In the genomic region with DNA sequence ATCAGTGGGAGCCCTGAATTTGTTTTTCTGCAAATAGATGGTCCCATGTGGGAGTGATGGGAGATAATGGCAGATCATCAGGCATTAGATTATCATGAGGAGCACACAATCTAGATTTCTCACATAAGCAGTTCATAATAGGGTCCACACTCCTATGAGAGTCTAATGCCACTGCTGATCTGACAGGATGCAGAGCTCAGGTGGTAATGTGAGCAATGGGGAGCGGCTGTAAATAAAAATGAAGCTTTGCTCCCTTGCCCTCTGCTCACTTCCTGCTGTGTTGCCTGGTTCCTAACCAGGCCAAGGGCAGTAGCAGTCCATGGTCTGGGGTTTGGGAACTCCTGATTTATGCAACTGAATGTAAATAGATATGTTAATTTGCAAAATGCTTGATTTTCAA, we compare ENCODE assay signal across 28 cellular contexts.
"Had no signal": no experiment of that assay in that cellular context is flagged by ENCODE, and none has a peak within 500 bp of the region (broad histone marks: within the 10 kb centered on the region; RNA-seq: fewer than 3 reads in every experiment).

No MANE protein-coding gene starts in this region.

- H3K4me1 ChIP-seq: colonic mucosa, esophagus muscularis mucosa, esophagus squamous epithelium, foreskin keratinocyte, gastrocnemius medialis, gastroesophageal sphincter, heart left ventricle, heart right ventricle had no signal

- H3K36me3 ChIP-seq: colonic mucosa, esophagus muscularis mucosa, esophagus squamous epithelium, gastrocnemius medialis, gastroesophageal sphincter, heart left ventricle, heart right ventricle had no signal

- H3K9me3 ChIP-seq: colonic mucosa, esophagus squamous epithelium, gastroesophageal sphincter had no signal

- FAIRE-seq: colon, endometrium, endothelial cell of umbilical vein, frontal cortex had no signal

- H3K4me3 ChIP-seq: colonic mucosa, coronary artery, dorsolateral prefrontal cortex, esophagus muscularis mucosa, esophagus squamous epithelium, gastrocnemius medialis, gastroesophageal sphincter, heart left ventricle, heart right ventricle had no signal

- H3K27ac ChIP-seq: colonic mucosa, coronary artery, dorsolateral prefrontal cortex, epithelial cell of prostate, esophagus muscularis mucosa, esophagus squamous epithelium, foreskin keratinocyte, gastrocnemius medialis, gastroesophageal sphincter, heart left ventricle, heart right ventricle had no signal

- DNase-seq: colonic mucosa; cortex of kidney; dermis blood vessel endothelial cell; dorsolateral prefrontal cortex; effector CD4-positive, alpha-beta T cell; effector CD8-positive, alpha-beta T cell; effector memory CD4-positive, alpha-beta T cell; effector memory CD8-positive, alpha-beta T cell; endodermal cell; erythroblast; esophagus squamous epithelium; foreskin fibroblast; foreskin keratinocyte; foreskin melanocyte; gastrocnemius medialis; glutamatergic neuron; head of caudate nucleus; heart left ventricle; heart right ventricle had no signal

- ATAC-seq: effector memory CD8-positive, alpha-beta T cell; esophagus mucosa; foreskin keratinocyte; gastrocnemius medialis; gastroesophageal sphincter; heart left ventricle; heart right ventricle had no signal
